1 cellular context compared by ENCODE assay signal in genomic region chr1:167105150-167105840, GRCh38.
TF ChIP-seq lines count a peak whose summit lies in the region.

No MANE protein-coding gene starts in this region.

TF ChIP-seq in H1, 55 proteins besides CTCF, POLR2A, EP300 and RAD21:
- no peak for TF ChIP-seq CTBP2 (IDR thresholded peaks at IDR 0.05; ENCODE audit: borderline replicate concordance, insufficient read depth, insufficient read length, low read length)
- no peak for TF ChIP-seq SIN3A (conservative IDR thresholded peaks at IDR 0.05 in 1 of 2, IDR thresholded peaks at IDR 0.05 in 1 of 2; ENCODE audit: low read depth in 1 of 2, low read length in 2 of 2)
- no peak for TF ChIP-seq BRCA1 (IDR thresholded peaks at IDR 0.05; ENCODE audit: low read depth, low read length)
- no peak for TF ChIP-seq SP1 (IDR thresholded peaks at IDR 0.05; ENCODE audit: low read depth, low read length)
- TF ChIP-seq HDAC2 (IDR thresholded peaks at IDR 0.05; ENCODE audit: borderline replicate concordance in 1 of 2, low read depth in 2 of 2, low read length in 2 of 2): no peak
- TF ChIP-seq SIX5 (IDR thresholded peaks at IDR 0.05; ENCODE audit: low read depth, low read length): no peak
- TF ChIP-seq CHD2 (IDR thresholded peaks at IDR 0.05; ENCODE audit: low read length): no peak
- TF ChIP-seq ASH2L (IDR thresholded peaks at IDR 0.05; ENCODE audit: low read length): no peak
- TF ChIP-seq JUN (IDR thresholded peaks at IDR 0.05; ENCODE audit: low read depth, low read length): no peak
- TF ChIP-seq SP4 (IDR thresholded peaks at IDR 0.05; ENCODE audit: low read length): no peak
- TF ChIP-seq SIRT6 (IDR thresholded peaks at IDR 0.05; ENCODE audit: low read length): no peak
- TF ChIP-seq RFX5 (IDR thresholded peaks at IDR 0.05; ENCODE audit: borderline replicate concordance, low read depth, low read length): no peak
- TF ChIP-seq SAP30 (IDR thresholded peaks at IDR 0.05; ENCODE audit: insufficient read depth, insufficient replicate concordance, low read length): no peak
- no peak for TF ChIP-seq RBBP5 (IDR thresholded peaks at IDR 0.05; ENCODE audit: borderline replicate concordance, low read depth, low read length)
